In genomic region chr17:45413498-45413923, GRCh38 we compare ENCODE assay signal across 14 cellular contexts. TPM values are rescaled to one million over a fixed set of nuclear protein-coding genes. Genes with fewer than 3 reads are reported as not detected.
A peak's percentile ranks its signal among the peaks of the same experiment; 100 is the strongest.
DNase-seq lines count a peak whose midpoint lies in the region; TF ChIP-seq lines count a peak whose summit lies in the region.
"Had no signal": no experiment of that assay in that cellular context is flagged by ENCODE, and none has a peak within 500 bp of the region (broad histone marks: within the 10 kb centered on the region; RNA-seq: fewer than 3 reads in every experiment).

No MANE protein-coding gene starts in this region.

- TF ChIP-seq EP300 in tibial nerve (IDR thresholded peaks at IDR 0.05): peak in 1 of 2 donors; percentile 39

- H3K36me3 ChIP-seq in duodenal mucosa (ENCODE audit: control insufficient read depth in 1 of 2, insufficient read depth in 2 of 2, low read length in 2 of 2): no peaks in the 10 kb centered on the region
- peaks cover 0 to 4% of the 10 kb centered on the region in 2 donors for H3K36me3 ChIP-seq in mucosa of rectum (ENCODE audit: control insufficient read depth in 2 of 2, insufficient read depth in 2 of 2, low read length in 2 of 2)
- no peaks in the 10 kb centered on the region for H3K36me3 ChIP-seq in tibial nerve

- no TSS peak for BruUV-seq in Calu3 (replicated peaks; lab: Mats Ljungman, UMichigan)

- no peaks in the 10 kb centered on the region for H3K9me3 ChIP-seq in duodenal mucosa (ENCODE audit: control insufficient read depth in 1 of 2, low read length in 2 of 2)
- H3K9me3 ChIP-seq in mucosa of rectum (ENCODE audit: control insufficient read depth in 2 of 2, low read length in 2 of 2): no peaks in the 10 kb centered on the region
- H3K9me3 ChIP-seq in tibial nerve: no peaks in the 10 kb centered on the region

- no peak for TF ChIP-seq POLR2A in tibial nerve (IDR thresholded peaks at IDR 0.05)

- TF ChIP-seq CTCF in Calu3 (IDR thresholded peaks at IDR 0.05; ENCODE audit: unreplicated experiment) (no peak), tibial nerve (IDR thresholded peaks at IDR 0.05) (no peak), progenitor cell of endocrine pancreas (IDR thresholded peaks at IDR 0.05; ENCODE audit: unreplicated experiment) (no peak)

- intact Hi-C loops in Calu3 (cut with micrococcal nuclease; ENCODE audit: unreplicated experiment): no loop called here

- WGBS in tibial nerve, 2 donors: 70 to 88% methylated on average over 8 to 9 of the region's 9 CpGs

- H3K4me1 ChIP-seq in duodenal mucosa (ENCODE audit: control insufficient read depth in 1 of 2, insufficient read depth in 2 of 2, low read length in 2 of 2) (peaks cover 62 to 67% of the 10 kb centered on the region in 2 donors), mucosa of rectum (ENCODE audit: control insufficient read depth in 2 of 2, insufficient read depth in 2 of 2, low read length in 2 of 2) (peaks cover 65 to 69% of the 10 kb centered on the region in 2 donors), tibial nerve (peaks cover 0 to 23% (median 10%) of the 10 kb centered on the region in 4 donors)
- H3K4me1 ChIP-seq: foreskin keratinocyte had no signal

- H3K27me3 ChIP-seq in duodenal mucosa (ENCODE audit: control insufficient read depth in 1 of 2, insufficient read depth in 2 of 2, low read length in 2 of 2) (no peaks in the 10 kb centered on the region), mucosa of rectum (ENCODE audit: control insufficient read depth in 2 of 2, insufficient read depth in 2 of 2, low read length in 2 of 2) (no peaks in the 10 kb centered on the region), tibial nerve (no peaks in the 10 kb centered on the region)
- H3K27me3 ChIP-seq: foreskin keratinocyte had no signal

- H3K27me3 Mint-ChIP-seq in Calu3 (ENCODE audit: unreplicated experiment) (no peaks in the 10 kb centered on the region), progenitor cell of endocrine pancreas (no peaks in the 10 kb centered on the region)
- H3K27me3 Mint-ChIP-seq: activated CD4-positive, alpha-beta T cell treated with anti-CD3 and anti-CD28 coated beads for 36 hours had no signal

- H3K4me1 Mint-ChIP-seq in Calu3 (ENCODE audit: low read depth, unreplicated experiment) (peaks cover 66% of the 10 kb centered on the region), progenitor cell of endocrine pancreas (ENCODE audit: low read depth) (peaks cover 7% of the 10 kb centered on the region)

- H3K4me3 Mint-ChIP-seq in Calu3 (ENCODE audit: low read depth, unreplicated experiment) (peak overlapping the region; percentile 16), progenitor cell of endocrine pancreas (ENCODE audit: low read depth) (no peak overlapping the region)
- H3K4me3 Mint-ChIP-seq: activated CD4-positive, alpha-beta T cell treated with anti-CD3 and anti-CD28 coated beads for 36 hours had no signal

- peak overlapping the region; percentile 68 for H3K27ac ChIP-seq in duodenal mucosa (ENCODE audit: low read depth, low read length)
- peak overlapping the region; percentile 87 to 92 for H3K27ac ChIP-seq in mucosa of rectum (ENCODE audit: low read depth in 2 of 2, low read length in 2 of 2)
- H3K27ac ChIP-seq in tibial nerve: peak overlapping the region in 1 of 4 donors; percentile 83
- H3K27ac ChIP-seq: foreskin keratinocyte had no signal

- H3K36me3 Mint-ChIP-seq in Calu3 (ENCODE audit: insufficient read depth, unreplicated experiment): peaks cover 49% of the 10 kb centered on the region
- no peaks in the 10 kb centered on the region for H3K36me3 Mint-ChIP-seq in progenitor cell of endocrine pancreas (ENCODE audit: insufficient read depth)

- DNase-seq in Calu3: peak; percentile 47
- DNase-seq in HT-29 (ENCODE audit: low spot score): peak; percentile 69
- no peak for DNase-seq in tibial nerve (ENCODE audit: low spot score in 2 of 2)
- DNase-seq in stimulated activated CD4-positive, alpha-beta T cell treated with anti-CD3 and anti-CD28 coated beads, Interleukin-2, amount 100 ng/mL, for 48 hours: no peak
- DNase-seq in NCI-H2107 treated with DMSO at 0.1 percent for 48 hours (lab: John Stamatoyannopoulos, UW; ENCODE audit: unreplicated experiment): no peak
- no peak for DNase-seq in progenitor cell of endocrine pancreas (ENCODE audit: low spot score, unreplicated experiment)
- DNase-seq: activated CD4-positive, alpha-beta T cell treated with anti-CD3 and anti-CD28 coated beads for 36 hours; activated gamma-delta T cell; cerebellar nuclear complex; foreskin keratinocyte; mammary epithelial cell; NCI-H187 treated with DMSO at 0.1 percent for 48 hours had no signal

- H3K9ac ChIP-seq in duodenal mucosa (ENCODE audit: low read depth in 1 of 2, low read length in 2 of 2): peak overlapping the region in 1 of 2 donors; percentile 44
- H3K9ac ChIP-seq in mucosa of rectum (ENCODE audit: low read depth in 1 of 2, low read length in 2 of 2): peak overlapping the region in 1 of 2 donors; percentile 62

- CTCF ChIA-PET in Calu3 (lab: Charles Lee): interaction anchor here (0.6 to 2.3 kb wide), 4 partner anchors 12 to 278 kb away, joined by 3 to 12 read pairs (median 4); partner anchors contain the start of gene ACBD4

- H3K27ac Mint-ChIP-seq in Calu3 (ENCODE audit: unreplicated experiment) (no peak overlapping the region), progenitor cell of endocrine pancreas (no peak overlapping the region)
- H3K27ac Mint-ChIP-seq: activated CD4-positive, alpha-beta T cell treated with anti-CD3 and anti-CD28 coated beads for 36 hours had no signal

- H3K4me3 ChIP-seq in duodenal mucosa (ENCODE audit: low read depth in 1 of 2, low read length in 2 of 2) (peak overlapping the region in 1 of 2 donors; percentile 10), mucosa of rectum (ENCODE audit: low read length in 2 of 2) (peak overlapping the region in 1 of 2 donors; percentile 26), tibial nerve (no peak overlapping the region)

- H3K9me3 Mint-ChIP-seq in Calu3 (ENCODE audit: low read depth, unreplicated experiment) (no peaks in the 10 kb centered on the region), progenitor cell of endocrine pancreas (ENCODE audit: low read depth) (no peaks in the 10 kb centered on the region)

RNA-seq across cellular contexts. Expression of gene ARHGAP27, which starts 19.2 kb away (rescaled TPM):
- total RNA-seq in Calu3 (2022): 104 and 125 TPM in 2 replicates
- 171 and 180 TPM in 2 replicates for total RNA-seq in HT-29 (2014; rRNA removed; shearing (Covaris generic))
- 10 to 100 TPM; 18.4 to 36.3 (median 22.5) TPM for total RNA-seq in tibial nerve
- 7.6 and 12.7 TPM in 2 replicates for total RNA-seq in progenitor cell of endocrine pancreas

Comparison
In these comparisons a context has a peak if more than half of its experiments do, and no peak if none do; other contexts are left out.
1. DNase-seq: peak in Calu3 (single experiment) and HT-29 (single experiment); none in tibial nerve (0 of 2), stimulated activated CD4-positive, alpha-beta T cell treated with anti-CD3 and anti-CD28 coated beads, Interleukin-2, amount 100 ng/mL, for 48 hours (0 of 2), NCI-H2107 treated with DMSO at 0.1 percent for 48 hours (single experiment) and progenitor cell of endocrine pancreas (single experiment).